ENCODE assay signal across 14 cellular contexts in genomic region chr9:130453487-130453886, GRCh38. TPM values are rescaled to one million over a fixed set of nuclear protein-coding genes. Genes with fewer than 3 reads are reported as not detected.
DNase-seq lines count a peak whose midpoint lies in the region; ATAC-seq, FAIRE-seq and TF ChIP-seq lines count a peak whose summit lies in the region.
"Had no signal": no experiment of that assay in that cellular context is flagged by ENCODE, and none has a peak within 500 bp of the region (broad histone marks: within the 10 kb centered on the region; RNA-seq: fewer than 3 reads in every experiment).

No MANE protein-coding gene starts in this region.

- no peaks in the 10 kb centered on the region for H3K79me2 ChIP-seq in K562 (ENCODE audit: control insufficient read depth, insufficient read depth, low read length)

- TF ChIP-seq POLR2A in K562 (conservative IDR thresholded peaks at IDR 0.05) = no peak

- H3K27ac Mint-ChIP-seq in T-cell = no peak overlapping the region
- H3K27ac Mint-ChIP-seq: activated naive CD4-positive, alpha-beta T cell treated with anti-CD3 and anti-CD28 coated beads for 36 hours had no signal

- TF ChIP-seq CTCF in K562 (IDR thresholded peaks at IDR 0.05 in 2 of 3, conservative IDR thresholded peaks at IDR 0.05 in 1 of 3; ENCODE audit: insufficient read depth in 2 of 3, low read depth in 1 of 3, low read length in 3 of 3) = no peak
- TF ChIP-seq CTCF in upper lobe of right lung (IDR thresholded peaks at IDR 0.05) = no peak

- H3K9me3 ChIP-seq in K562 (replicated peaks; ENCODE audit: control insufficient read depth, insufficient read depth, low read depth, low read length) (no peaks in the 10 kb centered on the region), upper lobe of right lung (no peaks in the 10 kb centered on the region)
- H3K9me3 ChIP-seq: tibial artery had no signal

- H3K27me3 ChIP-seq in K562 (ENCODE audit: control insufficient read depth in 2 of 2, insufficient read depth in 2 of 2, low read length in 2 of 2) = peaks cover 0 to 12% of the 10 kb centered on the region in 2 experiments; a peak in 2 of 5 replicates
- H3K27me3 ChIP-seq in upper lobe of right lung = no peaks in the 10 kb centered on the region
- H3K27me3 ChIP-seq: tibial artery had no signal

- no TSS peak for BruUV-seq in K562 (replicated peaks; lab: Mats Ljungman, UMichigan)

- no peak overlapping the region for H2AFZ ChIP-seq in K562 (ENCODE audit: low read depth, low read length)

- H3K9me3 Mint-ChIP-seq in T-cell = no peaks in the 10 kb centered on the region
- H3K9me3 Mint-ChIP-seq: activated naive CD4-positive, alpha-beta T cell treated with anti-CD3 and anti-CD28 coated beads for 36 hours; CD4-positive, alpha-beta memory T cell had no signal

- H3K4me3 Mint-ChIP-seq in T-cell = no peak overlapping the region
- H3K4me3 Mint-ChIP-seq: activated naive CD4-positive, alpha-beta T cell treated with anti-CD3 and anti-CD28 coated beads for 36 hours; CD4-positive, alpha-beta memory T cell had no signal

- peak; percentile 34 for DNase-seq in Caki2 (ENCODE audit: low read depth)
- DNase-seq in NCI-H146 treated with DMSO at 0.1 percent for 48 hours (lab: John Stamatoyannopoulos, UW; ENCODE audit: unreplicated experiment) = peak; percentile 77
- peak; percentile 48 to 58 (median 52) for DNase-seq in K562 (ENCODE audit: extremely low read depth in 1 of 4, low spot score in 3 of 4)
- DNase-seq in left kidney (ENCODE audit: low read depth, low spot score) = peak; percentile 60
- DNase-seq in T-cell = no peak
- DNase-seq in upper lobe of right lung = no peak
- DNase-seq: activated naive CD4-positive, alpha-beta T cell treated with anti-CD3 and anti-CD28 coated beads for 36 hours; CD4-positive, alpha-beta memory T cell; H7; stimulated activated CD4-positive, alpha-beta T cell treated with anti-CD3 and anti-CD28 coated beads, Interleukin-2, amount 100 ng/mL, for 24 hours; tibial artery had no signal

- no peaks in the 10 kb centered on the region for H3K36me3 Mint-ChIP-seq in T-cell
- H3K36me3 Mint-ChIP-seq: CD4-positive, alpha-beta memory T cell had no signal

- WGBS in K562 (ENCODE audit: insufficient coverage, low coverage, missing lambda C conversion rate) = 0% methylated on average over 6 of the region's 7 CpGs

- H3K27ac ChIP-seq in K562 (ENCODE audit: extremely low read depth, low read depth, low read length) = no peak overlapping the region
- no peak overlapping the region for H3K27ac ChIP-seq in upper lobe of right lung
- H3K27ac ChIP-seq: epithelial cell of prostate, tibial artery had no signal

- intact Hi-C loops in K562 (cut with micrococcal nuclease) = no loop called here
- intact Hi-C loops in upper lobe of right lung (cut with DNase I) = no loop called here

- no peaks in the 10 kb centered on the region for H4K20me1 ChIP-seq in K562 (replicated peaks; ENCODE audit: control insufficient read depth, insufficient read depth, low read length)

- H3K4me1 ChIP-seq in K562 (replicated peaks in 1 of 2; ENCODE audit: control insufficient read depth in 2 of 2, insufficient read depth in 2 of 2, low read length in 2 of 2) (peaks cover 3 to 21% of the 10 kb centered on the region in 2 experiments; a peak in 3 of 5 replicates), upper lobe of right lung (peaks cover 25% of the 10 kb centered on the region)

- H3K9me1 ChIP-seq in K562 (ENCODE audit: control insufficient read depth, insufficient read depth, low read length) = no peaks in the 10 kb centered on the region

- H3K4me3 ChIP-seq in K562 (no peak overlapping the region), upper lobe of right lung (no peak overlapping the region)
- H3K4me3 ChIP-seq: tibial artery had no signal

- ATAC-seq in K562 (peak; percentile 40), HG03432 (IDR thresholded peaks at IDR 0.05; ENCODE audit: unreplicated experiment) (no peak), T-cell (replicated peaks in 1 of 4) (no peak), upper lobe of right lung (no peak), GM18858 (IDR thresholded peaks at IDR 0.05; ENCODE audit: unreplicated experiment) (no peak)

- H3K4me2 ChIP-seq in K562 (ENCODE audit: insufficient read depth, low read length) = no peak overlapping the region

- TF ChIP-seq RAD21 in K562 (CRISPR knock-in tag; conservative IDR thresholded peaks at IDR 0.05 in 1 of 2, IDR thresholded peaks at IDR 0.05 in 1 of 2) = no peak

- in situ Hi-C loops in Caki2 (cut with HindIII; ENCODE audit: low pct_unique_long_range_greater_than_20kb, low sequenced_read_pairs) = no loop called here
- in situ Hi-C loops in K562 (cut with MboI) = loop anchor here (5.0 to 10.0 kb wide), 2 partner anchors 234 to 411 kb away; no protein-coding TSS in a partner anchor

- H3K9ac ChIP-seq in K562 (ENCODE audit: insufficient read depth in 1 of 2, low read depth in 2 of 2, low read length in 2 of 2) = peak overlapping the region in 1 of 2 experiments; percentile 63; a peak in 1 of 4 replicates

- H3K4me1 Mint-ChIP-seq in T-cell = no peaks in the 10 kb centered on the region

- no peak for FAIRE-seq in K562 (lab: Jason Lieb, UNC)

- TF ChIP-seq EP300 in K562 (IDR thresholded peaks at IDR 0.05; ENCODE audit: low read length) = no peak

- H3K36me3 ChIP-seq in K562 (ENCODE audit: control insufficient read depth, insufficient read depth, low read length) (no peaks in the 10 kb centered on the region), upper lobe of right lung (no peaks in the 10 kb centered on the region)

- POLR2A ChIA-PET in K562 (lab: Yijun Ruan, JAX) = interaction anchor here (0.6 to 1.7 kb wide), 7 partner anchors 9 to 240 kb away, joined by 3 to 5 read pairs (median 4); partner anchors contain the start of gene EXOSC2
- POLR2A ChIA-PET in T-cell (lab: Charles Lee) = no interaction called here

- CTCF ChIA-PET in K562 (lab: Yijun Ruan, JAX; ENCODE audit: low intra/inter-chr PET ratio) = no interaction called here
- CTCF ChIA-PET in T-cell (lab: Charles Lee) = no interaction called here

- H3K27me3 Mint-ChIP-seq in T-cell = peaks cover 3 to 33% of the 10 kb centered on the region in 2 donors

TF ChIP-seq in K562, 482 proteins besides CTCF, POLR2A, EP300 and RAD21 (continues in another document):
- TF ChIP-seq SMARCC2 (IDR thresholded peaks at IDR 0.05; ENCODE audit: low read depth) (no peak), CBFA2T3 (IDR thresholded peaks at IDR 0.05) (peak; percentile 71), BHLHE40 (IDR thresholded peaks at IDR 0.05; ENCODE audit: low read length) (peak; percentile 37; the same call in 1 of the 2 replicates), AFF1 (IDR thresholded peaks at IDR 0.05; ENCODE audit: low read depth in 1 of 2, partially characterized antibody in 2 of 2) (no peak)

RNA-seq across cellular contexts. Expression of gene ASS1, which starts 8.7 kb away (rescaled TPM):
- 23.7 and 27.1 TPM in 2 replicates for total RNA-seq in Caki2 (2014; rRNA removed; shearing (Covaris generic); ENCODE audit: low replicate concordance)
- total RNA-seq in K562 (2011; cell fraction: chromatin; rRNA removed; ENCODE audit: low replicate concordance) = 1.7 and 3.4 TPM in 2 replicates
- total RNA-seq in K562 (2011; cell fraction: nucleolus; rRNA removed) = 2.6 and 4.0 TPM in 2 replicates
- total RNA-seq in K562 (2011; cell fraction: nucleoplasm; rRNA removed) = 1.6 and 2.4 TPM in 2 replicates
- total RNA-seq in K562 (2014; rRNA removed) = 4.6 and 4.8 TPM in 2 replicates
- 2.2 and 4.2 TPM in 2 replicates for total RNA-seq in K562 (2014; rRNA removed; fragmentation: Illumina TruSeq; extraction: Trizol)
- total RNA-seq in K562 (2015; rRNA removed; fragmentation: Illumina TruSeq; extraction: Trizol) = 1.5 and 1.7 TPM in 2 replicates
- total RNA-seq in K562 (2021) = 3.7 TPM in 2 replicates
- 2.9 and 4.7 TPM in 2 replicates for polyA plus RNA-seq in K562 (2011; rRNA removed)
- 3.0 and 5.3 TPM in 2 replicates for polyA plus RNA-seq in K562 (2011; cell fraction: cytosol; rRNA removed)
- polyA plus RNA-seq in K562 (2011; cell fraction: nucleus; rRNA removed) = 1.8 and 3.1 TPM in 2 replicates
- 2.6 and 82.8 TPM in 2 replicates for polyA plus RNA-seq in K562 (2012)
- 5.7 and 5.9 TPM in 2 replicates for polyA plus RNA-seq in K562 (2014; fragmentation: Illumina TruSeq; extraction: Trizol)
- polyA plus RNA-seq in K562 (2014; fragmentation: Nextera tagmentation; extraction: Ambion mirVana) = 1 to 10 TPM; 1.7 to 3.6 TPM
- 3.8 and 6.5 TPM in 2 replicates for polyA plus RNA-seq in K562 (2014; rRNA removed)
- 1.8 and 4.5 TPM in 2 replicates for polyA minus RNA-seq in K562 (2011; rRNA and poly(A)+ RNA removed)
- polyA minus RNA-seq in K562 (2011; cell fraction: cytosol; rRNA and poly(A)+ RNA removed) = 13.4 and 14.5 TPM in 2 replicates
- 2.6 and 3.0 TPM in 2 replicates for polyA minus RNA-seq in K562 (2011; cell fraction: nucleus; rRNA and poly(A)+ RNA removed)
- total RNA-seq in T-cell = 1 to 10 TPM in 2 of 5 donors, under 1 TPM in 1, not detected in 2; 0.92 to 2.1 (median 1.2) TPM
- 96.0 TPM for total RNA-seq in upper lobe of right lung
- total RNA-seq: CD4-positive, alpha-beta memory T cell had no signal
- polyA plus RNA-seq: CD4-positive, alpha-beta memory T cell had no signal

Comparison
In these comparisons a context has a peak if more than half of its experiments do, and no peak if none do; other contexts are left out.
1. DNase-seq: peak in Caki2 (single experiment), NCI-H146 treated with DMSO at 0.1 percent for 48 hours (single experiment), K562 (4 of 4) and left kidney (single experiment); none in T-cell (0 of 34) and upper lobe of right lung (single experiment).